In the genomic region with DNA sequence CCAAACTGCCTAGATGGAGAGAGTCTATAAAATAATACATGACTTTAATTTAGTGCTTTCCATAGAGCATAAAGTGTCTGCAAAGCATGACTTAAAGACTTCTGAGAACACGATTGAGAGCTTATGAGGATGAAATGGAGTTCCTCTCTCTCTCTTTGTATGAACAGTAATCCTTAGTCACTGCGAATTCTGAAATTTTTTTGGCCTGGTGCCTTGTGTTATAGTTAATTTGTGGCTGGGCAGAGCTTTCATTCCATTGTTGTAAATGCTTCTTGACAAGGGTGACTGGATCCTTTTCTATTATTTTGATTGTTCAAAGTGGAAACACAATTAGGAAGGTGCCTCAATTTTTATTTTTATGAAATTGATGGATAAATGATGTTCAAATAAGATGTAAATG, we compare ENCODE assay signal across 21 cellular contexts.
DNase-seq lines count a peak whose midpoint lies in the region; ATAC-seq and TF ChIP-seq lines count a peak whose summit lies in the region.
"Had no signal": no experiment of that assay in that cellular context is flagged by ENCODE, and none has a peak within 500 bp of the region (broad histone marks: within the 10 kb centered on the region; RNA-seq: fewer than 3 reads in every experiment).

No MANE protein-coding gene starts in this region.

- no peaks in the 10 kb centered on the region for H3K4me1 ChIP-seq in body of pancreas
- H3K4me1 ChIP-seq: gastroesophageal sphincter had no signal

- no peak for TF ChIP-seq POLR2A in body of pancreas (IDR thresholded peaks at IDR 0.05)

- DNase-seq in DMS79 treated with DMSO at 0.1 percent for 48 hours (lab: John Stamatoyannopoulos, UW) (peak; percentile 19), DMS79 (lab: John Stamatoyannopoulos, UW) (no peak), epithelial cell of esophagus (ENCODE audit: low read depth) (peak; percentile 49), progenitor cell of endocrine pancreas (ENCODE audit: low spot score, unreplicated experiment) (no peak), body of pancreas (no peak), NCI-H1694 treated with DMSO at 0.1 percent for 48 hours (lab: John Stamatoyannopoulos, UW) (no peak)
- DNase-seq: activated gamma-delta T cell; aorta; EL; left ventricle myocardium superior; NCI-H1417 treated with DMSO at 0.1 percent for 48 hours; SHP77 treated with DMSO at 0.1 percent for 48 hours; stimulated activated naive CD8-positive, alpha-beta T cell treated with anti-CD3 and anti-CD28 coated beads, Interleukin-15, amount 100 ng/mL, for 72 hours; T-helper 2 cell had no signal

- no peaks in the 10 kb centered on the region for H3K27me3 Mint-ChIP-seq in progenitor cell of endocrine pancreas

- 22 to 25% methylated on average over 2 of the region's 2 CpGs for WGBS in body of pancreas, 2 donors

- no peaks in the 10 kb centered on the region for H3K36me3 ChIP-seq in body of pancreas (replicated peaks in 1 of 2; ENCODE audit: insufficient read depth in 1 of 2, low read depth in 2 of 2)
- H3K36me3 ChIP-seq: gastroesophageal sphincter had no signal

- H3K27me3 ChIP-seq in body of pancreas: no peaks in the 10 kb centered on the region
- H3K27me3 ChIP-seq: gastroesophageal sphincter had no signal

- no peak overlapping the region for H3K27ac ChIP-seq in body of pancreas
- H3K27ac ChIP-seq: 22Rv1, C4-2B, gastroesophageal sphincter, HL-60, KMS-11 had no signal

- H3K9me3 Mint-ChIP-seq in progenitor cell of endocrine pancreas (ENCODE audit: low read depth): no peaks in the 10 kb centered on the region
- H3K9me3 Mint-ChIP-seq: stimulated activated naive CD8-positive, alpha-beta T cell treated with anti-CD3 and anti-CD28 coated beads, Interleukin-15, amount 100 ng/mL, for 72 hours had no signal

- intact Hi-C loops in body of pancreas (cut with DNase I): no loop called here

- peaks cover 11% of the 10 kb centered on the region for H3K4me1 Mint-ChIP-seq in progenitor cell of endocrine pancreas (ENCODE audit: low read depth)
- H3K4me1 Mint-ChIP-seq: stimulated activated naive CD8-positive, alpha-beta T cell treated with anti-CD3 and anti-CD28 coated beads, Interleukin-15, amount 100 ng/mL, for 72 hours had no signal

- H3K36me3 Mint-ChIP-seq in progenitor cell of endocrine pancreas (ENCODE audit: insufficient read depth): peaks cover 1% of the 10 kb centered on the region

- H3K4me3 Mint-ChIP-seq in progenitor cell of endocrine pancreas (ENCODE audit: low read depth): no peak overlapping the region
- H3K4me3 Mint-ChIP-seq: stimulated activated naive CD8-positive, alpha-beta T cell treated with anti-CD3 and anti-CD28 coated beads, Interleukin-15, amount 100 ng/mL, for 72 hours had no signal

- H3K27ac Mint-ChIP-seq in progenitor cell of endocrine pancreas: peak overlapping the region; percentile 38
- H3K27ac Mint-ChIP-seq: stimulated activated naive CD8-positive, alpha-beta T cell treated with anti-CD3 and anti-CD28 coated beads, Interleukin-15, amount 100 ng/mL, for 72 hours had no signal

- TF ChIP-seq CTCF in epithelial cell of esophagus (IDR thresholded peaks at IDR 0.05; ENCODE audit: insufficient read depth, low read depth, low read length, missing control alignments) (no peak), progenitor cell of endocrine pancreas (IDR thresholded peaks at IDR 0.05; ENCODE audit: unreplicated experiment) (no peak), body of pancreas (IDR thresholded peaks at IDR 0.05) (no peak)

- no peaks in the 10 kb centered on the region for H3K9me3 ChIP-seq in body of pancreas
- H3K9me3 ChIP-seq: gastroesophageal sphincter had no signal

- H3K4me3 ChIP-seq in epithelial cell of esophagus (ENCODE audit: low read length) (no peak overlapping the region), body of pancreas (no peak overlapping the region)
- H3K4me3 ChIP-seq: gastroesophageal sphincter had no signal

- ATAC-seq in SK-N-SH treated with all-trans-retinoic acid at 6 μM for 48 hours: peak; percentile 80
- no peak for ATAC-seq in body of pancreas
- ATAC-seq in HG03095 (IDR thresholded peaks at IDR 0.05; ENCODE audit: unreplicated experiment): no peak
- ATAC-seq: gastroesophageal sphincter; left ventricle myocardium superior; stimulated activated naive CD8-positive, alpha-beta T cell treated with anti-CD3 and anti-CD28 coated beads, Interleukin-15, amount 100 ng/mL, for 72 hours had no signal

TF ChIP-seq in SK-N-SH treated with all-trans-retinoic acid at 6 μM for 48 hours, 23 proteins besides CTCF, POLR2A, EP300 and RAD21:
- TF ChIP-seq ISL1 (CRISPR knock-in tag; IDR thresholded peaks at IDR 0.05) (peak; percentile 38), ZNF8 (CRISPR knock-in tag; IDR thresholded peaks at IDR 0.05) (no peak)

Comparison
In these comparisons a context has a peak if more than half of its experiments do, and no peak if none do; other contexts are left out.
1. DNase-seq: peak in DMS79 treated with DMSO at 0.1 percent for 48 hours (single experiment) and epithelial cell of esophagus (single experiment); none in DMS79 (single experiment), progenitor cell of endocrine pancreas (single experiment), body of pancreas (0 of 4) and NCI-H1694 treated with DMSO at 0.1 percent for 48 hours (single experiment).